1 cellular context compared by ENCODE assay signal in the genomic region with DNA sequence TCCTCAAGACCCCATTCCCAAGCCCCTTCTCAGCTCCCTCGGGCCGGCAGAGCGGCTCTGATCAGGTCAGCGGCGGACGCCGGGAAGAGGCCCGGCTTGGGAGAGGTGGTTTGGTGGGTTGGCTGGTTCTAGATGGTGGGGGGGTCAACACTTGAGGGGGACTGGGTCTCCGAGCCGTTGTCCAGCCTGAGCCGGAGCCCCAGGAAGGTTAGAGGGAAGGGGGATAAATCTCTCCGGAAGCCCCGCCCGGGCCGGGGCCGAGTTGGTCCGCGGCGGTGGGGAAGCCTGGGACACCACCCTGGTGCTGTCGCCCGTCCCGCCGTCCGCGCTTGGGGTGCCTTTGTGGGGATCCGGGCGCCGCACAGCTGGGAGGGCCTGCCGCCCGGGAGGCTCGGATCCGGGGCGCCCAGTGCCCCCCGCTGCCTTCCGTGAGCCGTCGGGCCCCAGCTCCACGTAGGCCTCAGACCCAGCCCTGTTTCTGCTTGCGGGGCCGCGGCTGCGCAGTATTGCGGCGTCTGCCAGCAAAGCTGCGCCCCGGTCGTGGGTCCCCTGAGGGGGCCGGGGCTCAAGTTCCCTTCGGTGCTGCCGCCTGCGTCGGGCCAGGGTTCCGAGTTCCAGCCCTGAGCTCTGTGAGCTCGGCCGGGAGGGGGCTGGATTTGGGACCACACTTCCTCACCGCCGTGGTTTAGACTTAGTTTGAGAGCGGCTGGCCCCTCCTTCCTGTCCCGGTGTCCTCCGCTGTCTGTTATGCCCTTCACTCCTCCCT.
TF ChIP-seq lines count a peak whose summit lies in the region.

No MANE protein-coding gene starts in this region.

TF ChIP-seq in HepG2, 621 proteins besides CTCF, POLR2A, EP300 and RAD21 (continued from another document and continues in another):
- TF ChIP-seq, protein P1, sequence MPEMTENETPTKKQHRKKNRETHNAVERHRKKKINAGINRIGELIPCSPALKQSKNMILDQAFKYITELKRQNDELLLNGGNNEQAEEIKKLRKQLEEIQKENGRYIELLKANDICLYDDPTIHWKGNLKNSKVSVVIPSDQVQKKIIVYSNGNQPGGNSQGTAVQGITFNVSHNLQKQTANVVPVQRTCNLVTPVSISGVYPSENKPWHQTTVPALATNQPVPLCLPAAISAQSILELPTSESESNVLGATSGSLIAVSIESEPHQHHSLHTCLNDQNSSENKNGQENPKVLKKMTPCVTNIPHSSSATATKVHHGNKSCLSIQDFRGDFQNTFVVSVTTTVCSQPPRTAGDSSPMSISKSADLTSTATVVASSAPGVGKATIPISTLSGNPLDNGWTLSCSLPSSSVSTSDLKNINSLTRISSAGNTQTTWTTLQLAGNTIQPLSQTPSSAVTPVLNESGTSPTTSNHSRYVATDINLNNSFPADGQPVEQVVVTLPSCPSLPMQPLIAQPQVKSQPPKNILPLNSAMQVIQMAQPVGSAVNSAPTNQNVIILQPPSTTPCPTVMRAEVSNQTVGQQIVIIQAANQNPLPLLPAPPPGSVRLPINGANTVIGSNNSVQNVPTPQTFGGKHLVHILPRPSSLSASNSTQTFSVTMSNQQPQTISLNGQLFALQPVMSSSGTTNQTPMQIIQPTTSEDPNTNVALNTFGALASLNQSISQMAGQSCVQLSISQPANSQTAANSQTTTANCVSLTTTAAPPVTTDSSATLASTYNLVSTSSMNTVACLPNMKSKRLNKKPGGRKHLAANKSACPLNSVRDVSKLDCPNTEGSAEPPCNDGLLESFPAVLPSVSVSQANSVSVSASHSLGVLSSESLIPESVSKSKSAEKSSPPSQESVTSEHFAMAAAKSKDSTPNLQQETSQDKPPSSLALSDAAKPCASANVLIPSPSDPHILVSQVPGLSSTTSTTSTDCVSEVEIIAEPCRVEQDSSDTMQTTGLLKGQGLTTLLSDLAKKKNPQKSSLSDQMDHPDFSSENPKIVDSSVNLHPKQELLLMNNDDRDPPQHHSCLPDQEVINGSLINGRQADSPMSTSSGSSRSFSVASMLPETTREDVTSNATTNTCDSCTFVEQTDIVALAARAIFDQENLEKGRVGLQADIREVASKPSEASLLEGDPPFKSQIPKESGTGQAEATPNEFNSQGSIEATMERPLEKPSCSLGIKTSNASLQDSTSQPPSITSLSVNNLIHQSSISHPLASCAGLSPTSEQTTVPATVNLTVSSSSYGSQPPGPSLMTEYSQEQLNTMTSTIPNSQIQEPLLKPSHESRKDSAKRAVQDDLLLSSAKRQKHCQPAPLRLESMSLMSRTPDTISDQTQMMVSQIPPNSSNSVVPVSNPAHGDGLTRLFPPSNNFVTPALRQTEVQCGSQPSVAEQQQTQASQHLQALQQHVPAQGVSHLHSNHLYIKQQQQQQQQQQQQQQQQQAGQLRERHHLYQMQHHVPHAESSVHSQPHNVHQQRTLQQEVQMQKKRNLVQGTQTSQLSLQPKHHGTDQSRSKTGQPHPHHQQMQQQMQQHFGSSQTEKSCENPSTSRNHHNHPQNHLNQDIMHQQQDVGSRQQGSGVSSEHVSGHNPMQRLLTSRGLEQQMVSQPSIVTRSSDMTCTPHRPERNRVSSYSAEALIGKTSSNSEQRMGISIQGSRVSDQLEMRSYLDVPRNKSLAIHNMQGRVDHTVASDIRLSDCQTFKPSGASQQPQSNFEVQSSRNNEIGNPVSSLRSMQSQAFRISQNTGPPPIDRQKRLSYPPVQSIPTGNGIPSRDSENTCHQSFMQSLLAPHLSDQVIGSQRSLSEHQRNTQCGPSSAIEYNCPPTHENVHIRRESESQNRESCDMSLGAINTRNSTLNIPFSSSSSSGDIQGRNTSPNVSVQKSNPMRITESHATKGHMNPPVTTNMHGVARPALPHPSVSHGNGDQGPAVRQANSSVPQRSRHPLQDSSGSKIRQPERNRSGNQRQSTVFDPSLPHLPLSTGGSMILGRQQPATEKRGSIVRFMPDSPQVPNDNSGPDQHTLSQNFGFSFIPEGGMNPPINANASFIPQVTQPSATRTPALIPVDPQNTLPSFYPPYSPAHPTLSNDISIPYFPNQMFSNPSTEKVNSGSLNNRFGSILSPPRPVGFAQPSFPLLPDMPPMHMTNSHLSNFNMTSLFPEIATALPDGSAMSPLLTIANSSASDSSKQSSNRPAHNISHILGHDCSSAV (CRISPR knock-in tag; IDR thresholded peaks at IDR 0.05; ENCODE audit: borderline replicate concordance) = no peak
- 0 out of 2 replicates have a peak, but pooled peaks have one; percentile 10 for TF ChIP-seq ZNF337 (CRISPR knock-in tag; IDR thresholded peaks at IDR 0.05; ENCODE audit: borderline replicate concordance, low read depth)
- no peak for TF ChIP-seq TGIF2 (CRISPR knock-in tag; IDR thresholded peaks at IDR 0.05)
- peak; percentile 66 for TF ChIP-seq ARNTL (CRISPR knock-in tag; IDR thresholded peaks at IDR 0.05)
- TF ChIP-seq, protein P2, sequence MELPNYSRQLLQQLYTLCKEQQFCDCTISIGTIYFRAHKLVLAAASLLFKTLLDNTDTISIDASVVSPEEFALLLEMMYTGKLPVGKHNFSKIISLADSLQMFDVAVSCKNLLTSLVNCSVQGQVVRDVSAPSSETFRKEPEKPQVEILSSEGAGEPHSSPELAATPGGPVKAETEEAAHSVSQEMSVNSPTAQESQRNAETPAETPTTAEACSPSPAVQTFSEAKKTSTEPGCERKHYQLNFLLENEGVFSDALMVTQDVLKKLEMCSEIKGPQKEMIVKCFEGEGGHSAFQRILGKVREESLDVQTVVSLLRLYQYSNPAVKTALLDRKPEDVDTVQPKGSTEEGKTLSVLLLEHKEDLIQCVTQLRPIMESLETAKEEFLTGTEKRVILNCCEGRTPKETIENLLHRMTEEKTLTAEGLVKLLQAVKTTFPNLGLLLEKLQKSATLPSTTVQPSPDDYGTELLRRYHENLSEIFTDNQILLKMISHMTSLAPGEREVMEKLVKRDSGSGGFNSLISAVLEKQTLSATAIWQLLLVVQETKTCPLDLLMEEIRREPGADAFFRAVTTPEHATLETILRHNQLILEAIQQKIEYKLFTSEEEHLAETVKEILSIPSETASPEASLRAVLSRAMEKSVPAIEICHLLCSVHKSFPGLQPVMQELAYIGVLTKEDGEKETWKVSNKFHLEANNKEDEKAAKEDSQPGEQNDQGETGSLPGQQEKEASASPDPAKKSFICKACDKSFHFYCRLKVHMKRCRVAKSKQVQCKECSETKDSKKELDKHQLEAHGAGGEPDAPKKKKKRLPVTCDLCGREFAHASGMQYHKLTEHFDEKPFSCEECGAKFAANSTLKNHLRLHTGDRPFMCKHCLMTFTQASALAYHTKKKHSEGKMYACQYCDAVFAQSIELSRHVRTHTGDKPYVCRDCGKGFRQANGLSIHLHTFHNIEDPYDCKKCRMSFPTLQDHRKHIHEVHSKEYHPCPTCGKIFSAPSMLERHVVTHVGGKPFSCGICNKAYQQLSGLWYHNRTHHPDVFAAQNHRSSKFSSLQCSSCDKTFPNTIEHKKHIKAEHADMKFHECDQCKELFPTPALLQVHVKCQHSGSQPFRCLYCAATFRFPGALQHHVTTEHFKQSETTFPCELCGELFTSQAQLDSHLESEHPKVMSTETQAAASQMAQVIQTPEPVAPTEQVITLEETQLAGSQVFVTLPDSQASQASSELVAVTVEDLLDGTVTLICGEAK (IDR thresholded peaks at IDR 0.05) = no peak
- TF ChIP-seq, protein P2 (CRISPR knock-in tag; IDR thresholded peaks at IDR 0.05) = no peak; the same call in 1 of the 2 replicates
- TF ChIP-seq, protein P3, sequence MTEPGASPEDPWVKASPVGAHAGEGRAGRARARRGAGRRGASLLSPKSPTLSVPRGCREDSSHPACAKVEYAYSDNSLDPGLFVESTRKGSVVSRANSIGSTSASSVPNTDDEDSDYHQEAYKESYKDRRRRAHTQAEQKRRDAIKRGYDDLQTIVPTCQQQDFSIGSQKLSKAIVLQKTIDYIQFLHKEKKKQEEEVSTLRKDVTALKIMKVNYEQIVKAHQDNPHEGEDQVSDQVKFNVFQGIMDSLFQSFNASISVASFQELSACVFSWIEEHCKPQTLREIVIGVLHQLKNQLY (CRISPR knock-in tag; IDR thresholded peaks at IDR 0.05) = no peak
- TF ChIP-seq, protein P4, sequence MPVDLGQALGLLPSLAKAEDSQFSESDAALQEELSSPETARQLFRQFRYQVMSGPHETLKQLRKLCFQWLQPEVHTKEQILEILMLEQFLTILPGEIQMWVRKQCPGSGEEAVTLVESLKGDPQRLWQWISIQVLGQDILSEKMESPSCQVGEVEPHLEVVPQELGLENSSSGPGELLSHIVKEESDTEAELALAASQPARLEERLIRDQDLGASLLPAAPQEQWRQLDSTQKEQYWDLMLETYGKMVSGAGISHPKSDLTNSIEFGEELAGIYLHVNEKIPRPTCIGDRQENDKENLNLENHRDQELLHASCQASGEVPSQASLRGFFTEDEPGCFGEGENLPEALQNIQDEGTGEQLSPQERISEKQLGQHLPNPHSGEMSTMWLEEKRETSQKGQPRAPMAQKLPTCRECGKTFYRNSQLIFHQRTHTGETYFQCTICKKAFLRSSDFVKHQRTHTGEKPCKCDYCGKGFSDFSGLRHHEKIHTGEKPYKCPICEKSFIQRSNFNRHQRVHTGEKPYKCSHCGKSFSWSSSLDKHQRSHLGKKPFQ (CRISPR knock-in tag; IDR thresholded peaks at IDR 0.05; ENCODE audit: insufficient replicate concordance) = peak; percentile 51
- TF ChIP-seq, protein P5, sequence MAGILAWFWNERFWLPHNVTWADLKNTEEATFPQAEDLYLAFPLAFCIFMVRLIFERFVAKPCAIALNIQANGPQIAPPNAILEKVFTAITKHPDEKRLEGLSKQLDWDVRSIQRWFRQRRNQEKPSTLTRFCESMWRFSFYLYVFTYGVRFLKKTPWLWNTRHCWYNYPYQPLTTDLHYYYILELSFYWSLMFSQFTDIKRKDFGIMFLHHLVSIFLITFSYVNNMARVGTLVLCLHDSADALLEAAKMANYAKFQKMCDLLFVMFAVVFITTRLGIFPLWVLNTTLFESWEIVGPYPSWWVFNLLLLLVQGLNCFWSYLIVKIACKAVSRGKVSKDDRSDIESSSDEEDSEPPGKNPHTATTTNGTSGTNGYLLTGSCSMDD (CRISPR knock-in tag; IDR thresholded peaks at IDR 0.05) = no peak
- no peak for TF ChIP-seq ZNF10 (CRISPR knock-in tag; IDR thresholded peaks at IDR 0.05; ENCODE audit: borderline replicate concordance, low read depth)
- no peak for TF ChIP-seq ZNF7 (CRISPR knock-in tag; IDR thresholded peaks at IDR 0.05)
- TF ChIP-seq, protein P6, sequence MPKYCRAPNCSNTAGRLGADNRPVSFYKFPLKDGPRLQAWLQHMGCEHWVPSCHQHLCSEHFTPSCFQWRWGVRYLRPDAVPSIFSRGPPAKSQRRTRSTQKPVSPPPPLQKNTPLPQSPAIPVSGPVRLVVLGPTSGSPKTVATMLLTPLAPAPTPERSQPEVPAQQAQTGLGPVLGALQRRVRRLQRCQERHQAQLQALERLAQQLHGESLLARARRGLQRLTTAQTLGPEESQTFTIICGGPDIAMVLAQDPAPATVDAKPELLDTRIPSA (CRISPR knock-in tag; IDR thresholded peaks at IDR 0.05; ENCODE audit: borderline replicate concordance) = no peak
- TF ChIP-seq, protein P7, sequence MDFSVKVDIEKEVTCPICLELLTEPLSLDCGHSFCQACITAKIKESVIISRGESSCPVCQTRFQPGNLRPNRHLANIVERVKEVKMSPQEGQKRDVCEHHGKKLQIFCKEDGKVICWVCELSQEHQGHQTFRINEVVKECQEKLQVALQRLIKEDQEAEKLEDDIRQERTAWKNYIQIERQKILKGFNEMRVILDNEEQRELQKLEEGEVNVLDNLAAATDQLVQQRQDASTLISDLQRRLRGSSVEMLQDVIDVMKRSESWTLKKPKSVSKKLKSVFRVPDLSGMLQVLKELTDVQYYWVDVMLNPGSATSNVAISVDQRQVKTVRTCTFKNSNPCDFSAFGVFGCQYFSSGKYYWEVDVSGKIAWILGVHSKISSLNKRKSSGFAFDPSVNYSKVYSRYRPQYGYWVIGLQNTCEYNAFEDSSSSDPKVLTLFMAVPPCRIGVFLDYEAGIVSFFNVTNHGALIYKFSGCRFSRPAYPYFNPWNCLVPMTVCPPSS (IDR thresholded peaks at IDR 0.05) = no peak
- no peak; the same call in 1 of the 2 replicates for TF ChIP-seq ZNF274 (CRISPR knock-in tag; IDR thresholded peaks at IDR 0.05)
- no peak for TF ChIP-seq PRPF4 (IDR thresholded peaks at IDR 0.05; ENCODE audit: low read depth, low read length, poor library complexity, severe bottlenecking)
- no peak for TF ChIP-seq ZKSCAN1 (IDR thresholded peaks at IDR 0.05; ENCODE audit: low read length)
- no peak for TF ChIP-seq ZNF460 (CRISPR knock-in tag; IDR thresholded peaks at IDR 0.05; ENCODE audit: borderline replicate concordance)
- peak; percentile 30; the same call in 1 of the 2 replicates for TF ChIP-seq ZNF879 (CRISPR knock-in tag; IDR thresholded peaks at IDR 0.05)
- no peak; the same call in 1 of the 2 replicates for TF ChIP-seq FOXK1 (CRISPR knock-in tag; IDR thresholded peaks at IDR 0.05; ENCODE audit: borderline replicate concordance, low read depth)
- TF ChIP-seq ZFP36 (IDR thresholded peaks at IDR 0.05; ENCODE audit: borderline replicate concordance, low read depth, low read length, partially characterized antibody) = no peak
- no peak for TF ChIP-seq KLF12 (CRISPR knock-in tag; IDR thresholded peaks at IDR 0.05; ENCODE audit: borderline replicate concordance)
- no peak for TF ChIP-seq ZNF737 (CRISPR knock-in tag; IDR thresholded peaks at IDR 0.05; ENCODE audit: borderline replicate concordance)
